Comparison of ENCODE assay signal across 8 cellular contexts in genomic region chr10:99430451-99431189, GRCh38. TPM values are rescaled to one million over a fixed set of nuclear protein-coding genes. Genes with fewer than 3 reads are reported as not detected.
DNase-seq lines count a peak whose midpoint lies in the region; ATAC-seq and TF ChIP-seq lines count a peak whose summit lies in the region.

Gene GOT1, minus strand, starts transcription at chr10:99430624. Its CDS starts 59 bp downstream, at chr10:99430565.

- peak within 1 kb of the TSS; percentile 99 for H3K4me3 Mint-ChIP-seq in activated T-cell treated with anti-CD3 and anti-CD28 coated beads, Interleukin-2, amount 50 U/mL, for 4 hours

- H3K4me1 ChIP-seq in Panc1 (ENCODE audit: control insufficient read depth, insufficient read depth, low read length) (peaks cover 17% of the 10 kb centered on the region), mucosa of rectum (ENCODE audit: control insufficient read depth in 2 of 2, insufficient read depth in 2 of 2, low read length in 2 of 2) (peaks cover 18 to 20% of the 10 kb centered on the region in 2 donors)

- peaks cover 3% of the 10 kb centered on the region for H3K36me3 Mint-ChIP-seq in activated T-cell treated with anti-CD3 and anti-CD28 coated beads, Interleukin-2, amount 50 U/mL, for 4 hours (ENCODE audit: insufficient read depth)

- BruUV-seq in Panc1 (replicated peaks; lab: Mats Ljungman, UMichigan), result no TSS peak

- peak; percentile 96 for TF ChIP-seq POLR2A in erythroblast (IDR thresholded peaks at IDR 0.05; ENCODE audit: low read length)

- DNase-seq in DMS53 (lab: John Stamatoyannopoulos, UW) (peak; percentile 100), KG1 (lab: John Stamatoyannopoulos, UW) (peak; percentile 94), Panc1 (ENCODE audit: low read depth, low spot score) (peak; percentile 99), erythroblast (lab: John Stamatoyannopoulos, UW) (peak; percentile 99)
- DNase-seq in activated T-cell treated with anti-CD3 and anti-CD28 coated beads, Interleukin-2, amount 50 U/mL, for 4 hours, result peak; percentile 92
- DNase-seq in stimulated activated CD8-positive, alpha-beta memory T cell treated with anti-CD3 and anti-CD28 coated beads, Interleukin-4, amount 100 ng/mL, for 48 hours, result peak; percentile 95

- TF ChIP-seq CTCF in Panc1 (IDR thresholded peaks at IDR 0.05), result no peak

- POLR2A ChIA-PET in Panc1 (lab: Charles Lee), result interaction anchor here (0.5 to 1.0 kb wide), 4 partner anchors 46 to 1100 kb away, joined by 3 to 6 read pairs (median 4); no protein-coding TSS in a partner anchor

- peak; percentile 96 for ATAC-seq in GM21723 (IDR thresholded peaks at IDR 0.05; ENCODE audit: unreplicated experiment)
- peak; percentile 98 for ATAC-seq in Panc1
- peak; percentile 95 to 97 for ATAC-seq in activated T-cell treated with anti-CD3 and anti-CD28 coated beads, Interleukin-2, amount 50 U/mL, for 4 hours

- H3K36me3 ChIP-seq in Panc1 (ENCODE audit: control insufficient read depth, insufficient read depth, low read length) (peaks cover 9% of the 10 kb centered on the region; the same call in 1 of the 2 replicates), mucosa of rectum (ENCODE audit: control insufficient read depth in 2 of 2, insufficient read depth in 2 of 2, low read length in 2 of 2) (peaks cover 5 to 7% of the 10 kb centered on the region in 2 donors)

- H3K4me1 Mint-ChIP-seq in activated T-cell treated with anti-CD3 and anti-CD28 coated beads, Interleukin-2, amount 50 U/mL, for 4 hours (ENCODE audit: low read depth), result peaks cover 32% of the 10 kb centered on the region

- in situ Hi-C loops in Panc1 (cut with HindIII; ENCODE audit: low pct_unique_long_range_greater_than_20kb, low sequenced_read_pairs), result no loop called here

- intact Hi-C loops in Panc1 (cut with micrococcal nuclease; ENCODE audit: unreplicated experiment), result loop anchor here (10.0 kb wide), 1 partner anchor 284 kb away; no protein-coding TSS in a partner anchor

- CTCF ChIA-PET in Panc1 (lab: Charles Lee), result interaction anchor here (1.2 kb wide), 1 partner anchor 181 kb away, joined by 3 read pairs; no protein-coding TSS in a partner anchor

- no peaks in the 10 kb centered on the region for H3K9me3 Mint-ChIP-seq in activated T-cell treated with anti-CD3 and anti-CD28 coated beads, Interleukin-2, amount 50 U/mL, for 4 hours

- peak within 1 kb of the TSS; percentile 96 to 100 for H3K9ac ChIP-seq in mucosa of rectum (ENCODE audit: low read depth in 1 of 2, low read length in 2 of 2)

- no peaks in the 10 kb centered on the region for H3K27me3 Mint-ChIP-seq in activated T-cell treated with anti-CD3 and anti-CD28 coated beads, Interleukin-2, amount 50 U/mL, for 4 hours (ENCODE audit: low read depth)

- H3K4me3 ChIP-seq in Panc1 (ENCODE audit: low read depth in 2 of 2, low read length in 2 of 2) (peak within 1 kb of the TSS; percentile 90 to 98), mucosa of rectum (ENCODE audit: low read length in 2 of 2) (peak within 1 kb of the TSS; percentile 97 to 100)

- H3K27ac ChIP-seq in Panc1 (ENCODE audit: low read length) (peak within 1 kb of the TSS; percentile 94), mucosa of rectum (ENCODE audit: low read depth in 2 of 2, low read length in 2 of 2) (peak within 1 kb of the TSS; percentile 98 to 99)

- H3K27me3 ChIP-seq in Panc1 (ENCODE audit: control insufficient read depth, insufficient read depth, low read length) (no peaks in the 10 kb centered on the region), mucosa of rectum (ENCODE audit: control insufficient read depth in 2 of 2, insufficient read depth in 2 of 2, low read length in 2 of 2) (no peaks in the 10 kb centered on the region)

- H3K9me3 ChIP-seq in Panc1 (ENCODE audit: control insufficient read depth, insufficient read depth, low read depth, low read length), result no peaks in the 10 kb centered on the region
- no peaks in the 10 kb centered on the region for H3K9me3 ChIP-seq in mucosa of rectum (ENCODE audit: control insufficient read depth in 2 of 2, low read length in 2 of 2)

RNA-seq across cellular contexts. Expression of gene GOT1, which starts in this region (rescaled TPM):
- 51.6 TPM for total RNA-seq in Panc1 (2021; ENCODE audit: unreplicated experiment)
- polyA plus RNA-seq in Panc1 (2012; ENCODE audit: insufficient read length), result 30.3 TPM
- 10 to 100 TPM; 32.0 to 36.0 (median 34.3) TPM for total RNA-seq in activated T-cell treated with anti-CD3 and anti-CD28 coated beads, Interleukin-2, amount 50 U/mL, for 4 hours

Comparison
In these comparisons a context has a peak if more than half of its experiments do, and no peak if none do; other contexts are left out.
1. Peak in every context shown above with its lines: DNase-seq, ATAC-seq, H3K4me3 ChIP-seq and H3K27ac ChIP-seq.